1 cellular context compared by ENCODE assay signal in the genomic region with DNA sequence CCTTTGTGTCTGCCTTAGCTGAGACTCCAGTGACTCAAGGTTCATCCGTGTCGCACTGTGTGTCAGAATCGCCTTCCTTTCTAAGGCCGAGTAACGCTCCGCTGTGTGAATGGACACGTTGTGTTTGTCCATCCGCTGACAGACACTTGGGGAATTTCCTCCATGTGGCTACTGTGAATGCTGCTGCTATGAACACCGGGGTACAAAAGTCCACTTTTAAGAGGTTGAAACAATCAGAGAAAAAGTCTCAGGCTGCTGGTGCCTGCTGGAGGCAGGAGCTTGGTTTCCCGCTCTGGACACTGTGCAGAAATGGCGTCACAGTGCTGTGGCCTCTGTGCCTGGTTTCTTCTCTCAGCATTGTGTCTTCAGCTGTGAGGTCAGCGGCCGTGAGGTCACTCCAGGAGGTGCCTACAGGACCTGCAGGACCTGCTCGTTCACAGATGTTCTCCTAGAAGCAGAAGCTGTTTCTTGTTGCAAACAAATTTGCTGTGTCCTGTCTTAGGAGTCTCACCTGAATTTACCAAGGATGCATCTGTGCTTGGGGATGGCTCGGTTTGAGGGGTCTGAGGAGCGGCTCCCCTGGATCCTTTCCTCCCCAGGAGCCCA.
TF ChIP-seq lines count a peak whose summit lies in the region.

No MANE protein-coding gene starts in this region.

TF ChIP-seq in HepG2, 621 proteins besides CTCF, POLR2A, EP300 and RAD21 (continued from another document and continues in another):
- TF ChIP-seq PAXIP1 (CRISPR knock-in tag; conservative IDR thresholded peaks at IDR 0.05) (peak; percentile 72), SMAD3 (CRISPR knock-in tag; IDR thresholded peaks at IDR 0.05) (peak; percentile 74; the same call in 1 of the 2 replicates), TEAD3 (CRISPR knock-in tag; optimal IDR thresholded peaks at IDR 0.05; ENCODE audit: borderline replicate concordance) (peak; percentile 90), ZNF407 (CRISPR knock-in tag; IDR thresholded peaks at IDR 0.05; ENCODE audit: not compliant biosample characterization) (no peak), SATB2 (CRISPR knock-in tag; IDR thresholded peaks at IDR 0.05) (no peak), BATF2 (CRISPR knock-in tag; IDR thresholded peaks at IDR 0.05) (no peak; the same call in 1 of the 2 replicates), CHD2 (IDR thresholded peaks at IDR 0.05; ENCODE audit: low read depth, low read length) (peak; percentile 66; the same call in 1 of the 2 replicates), ZNF451 (CRISPR knock-in tag; IDR thresholded peaks at IDR 0.05) (no peak; the same call in 1 of the 2 replicates), ZBTB7B (CRISPR knock-in tag; IDR thresholded peaks at IDR 0.05) (peak; percentile 50; the same call in 1 of the 2 replicates), ARID4A (CRISPR knock-in tag; IDR thresholded peaks at IDR 0.05; ENCODE audit: borderline replicate concordance) (peak; percentile 70; the same call in 1 of the 2 replicates), ZBTB38 (CRISPR knock-in tag; IDR thresholded peaks at IDR 0.05) (peak; percentile 30; the same call in 1 of the 2 replicates), TRIM24 (CRISPR knock-in tag; IDR thresholded peaks at IDR 0.05) (no peak), NCOA2 (CRISPR knock-in tag; IDR thresholded peaks at IDR 0.05) (0 out of 2 replicates have a peak, but pooled peaks have one; percentile 46), IKZF4 (CRISPR knock-in tag; IDR thresholded peaks at IDR 0.05; ENCODE audit: borderline replicate concordance, low read depth, not compliant biosample characterization) (peak; percentile 5), TEAD2 (CRISPR knock-in tag; IDR thresholded peaks at IDR 0.05) (no peak), RORA (CRISPR knock-in tag; IDR thresholded peaks at IDR 0.05) (no peak), NONO (IDR thresholded peaks at IDR 0.05) (no peak), NONO (CRISPR knock-in tag; conservative IDR thresholded peaks at IDR 0.05) (peak; percentile 46), ZNF644 (CRISPR knock-in tag; IDR thresholded peaks at IDR 0.05; ENCODE audit: low read depth) (no peak), ZNF292 (CRISPR knock-in tag; IDR thresholded peaks at IDR 0.05; ENCODE audit: borderline replicate concordance, low read depth) (no peak), FOXA3 (CRISPR knock-in tag; IDR thresholded peaks at IDR 0.05) (peak; percentile 54; the same call in 1 of the 2 replicates), KAT2B (IDR thresholded peaks at IDR 0.05; ENCODE audit: borderline replicate concordance, low read depth, low read length) (no peak), TMF1 (CRISPR knock-in tag; IDR thresholded peaks at IDR 0.05; ENCODE audit: low read depth) (no peak), JUND (CRISPR knock-in tag; IDR thresholded peaks at IDR 0.05) (0 out of 2 replicates have a peak, but pooled peaks have one; percentile 14), KLF16 (CRISPR knock-in tag; IDR thresholded peaks at IDR 0.05) (peak in 1 of 2 experiments; percentile 72; a peak in 2 of 4 replicates), RARA (CRISPR knock-in tag; IDR thresholded peaks at IDR 0.05) (peak; percentile 62; the same call in 1 of the 2 replicates), MTF2 (CRISPR knock-in tag; IDR thresholded peaks at IDR 0.05; ENCODE audit: borderline replicate concordance) (no peak), ZNF382 (CRISPR knock-in tag; IDR thresholded peaks at IDR 0.05; ENCODE audit: borderline replicate concordance) (no peak)
- TF ChIP-seq, protein P1, sequence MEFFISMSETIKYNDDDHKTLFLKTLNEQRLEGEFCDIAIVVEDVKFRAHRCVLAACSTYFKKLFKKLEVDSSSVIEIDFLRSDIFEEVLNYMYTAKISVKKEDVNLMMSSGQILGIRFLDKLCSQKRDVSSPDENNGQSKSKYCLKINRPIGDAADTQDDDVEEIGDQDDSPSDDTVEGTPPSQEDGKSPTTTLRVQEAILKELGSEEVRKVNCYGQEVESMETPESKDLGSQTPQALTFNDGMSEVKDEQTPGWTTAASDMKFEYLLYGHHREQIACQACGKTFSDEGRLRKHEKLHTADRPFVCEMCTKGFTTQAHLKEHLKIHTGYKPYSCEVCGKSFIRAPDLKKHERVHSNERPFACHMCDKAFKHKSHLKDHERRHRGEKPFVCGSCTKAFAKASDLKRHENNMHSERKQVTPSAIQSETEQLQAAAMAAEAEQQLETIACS (CRISPR knock-in tag; IDR thresholded peaks at IDR 0.05) = peak; percentile 26; the same call in 1 of the 2 replicates
- TF ChIP-seq, protein P2, sequence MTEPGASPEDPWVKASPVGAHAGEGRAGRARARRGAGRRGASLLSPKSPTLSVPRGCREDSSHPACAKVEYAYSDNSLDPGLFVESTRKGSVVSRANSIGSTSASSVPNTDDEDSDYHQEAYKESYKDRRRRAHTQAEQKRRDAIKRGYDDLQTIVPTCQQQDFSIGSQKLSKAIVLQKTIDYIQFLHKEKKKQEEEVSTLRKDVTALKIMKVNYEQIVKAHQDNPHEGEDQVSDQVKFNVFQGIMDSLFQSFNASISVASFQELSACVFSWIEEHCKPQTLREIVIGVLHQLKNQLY (CRISPR knock-in tag; IDR thresholded peaks at IDR 0.05) = peak; percentile 69; the same call in 1 of the 2 replicates
- TF ChIP-seq, protein P3, sequence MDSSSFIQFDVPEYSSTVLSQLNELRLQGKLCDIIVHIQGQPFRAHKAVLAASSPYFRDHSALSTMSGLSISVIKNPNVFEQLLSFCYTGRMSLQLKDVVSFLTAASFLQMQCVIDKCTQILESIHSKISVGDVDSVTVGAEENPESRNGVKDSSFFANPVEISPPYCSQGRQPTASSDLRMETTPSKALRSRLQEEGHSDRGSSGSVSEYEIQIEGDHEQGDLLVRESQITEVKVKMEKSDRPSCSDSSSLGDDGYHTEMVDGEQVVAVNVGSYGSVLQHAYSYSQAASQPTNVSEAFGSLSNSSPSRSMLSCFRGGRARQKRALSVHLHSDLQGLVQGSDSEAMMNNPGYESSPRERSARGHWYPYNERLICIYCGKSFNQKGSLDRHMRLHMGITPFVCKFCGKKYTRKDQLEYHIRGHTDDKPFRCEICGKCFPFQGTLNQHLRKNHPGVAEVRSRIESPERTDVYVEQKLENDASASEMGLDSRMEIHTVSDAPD (CRISPR knock-in tag; IDR thresholded peaks at IDR 0.05) = no peak
- TF ChIP-seq, protein P4, sequence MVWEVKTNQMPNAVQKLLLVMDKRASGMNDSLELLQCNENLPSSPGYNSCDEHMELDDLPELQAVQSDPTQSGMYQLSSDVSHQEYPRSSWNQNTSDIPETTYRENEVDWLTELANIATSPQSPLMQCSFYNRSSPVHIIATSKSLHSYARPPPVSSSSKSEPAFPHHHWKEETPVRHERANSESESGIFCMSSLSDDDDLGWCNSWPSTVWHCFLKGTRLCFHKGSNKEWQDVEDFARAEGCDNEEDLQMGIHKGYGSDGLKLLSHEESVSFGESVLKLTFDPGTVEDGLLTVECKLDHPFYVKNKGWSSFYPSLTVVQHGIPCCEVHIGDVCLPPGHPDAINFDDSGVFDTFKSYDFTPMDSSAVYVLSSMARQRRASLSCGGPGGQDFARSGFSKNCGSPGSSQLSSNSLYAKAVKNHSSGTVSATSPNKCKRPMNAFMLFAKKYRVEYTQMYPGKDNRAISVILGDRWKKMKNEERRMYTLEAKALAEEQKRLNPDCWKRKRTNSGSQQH (CRISPR knock-in tag; IDR thresholded peaks at IDR 0.05; ENCODE audit: low read depth) = peak; percentile 32; the same call in 1 of the 2 replicates
